In the genomic region with DNA sequence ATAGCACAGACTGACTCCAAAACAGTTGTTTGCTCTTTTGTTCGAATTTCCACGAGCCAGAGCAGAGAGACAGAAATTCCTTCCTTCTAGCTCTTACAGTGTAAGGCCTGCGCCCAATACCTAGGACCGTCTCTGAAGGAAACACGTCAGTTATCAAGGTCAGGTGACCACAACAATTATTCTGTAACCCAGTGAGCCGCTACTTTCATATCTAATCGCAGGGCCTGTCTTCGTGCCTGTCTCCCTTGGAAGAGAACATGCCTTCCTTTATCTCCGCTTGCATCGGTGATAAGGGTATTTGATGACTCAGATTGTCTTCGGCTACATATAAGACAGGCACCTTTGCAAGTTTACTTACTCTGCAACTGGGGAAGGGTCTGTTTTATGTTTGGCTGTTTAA, we compare ENCODE assay signal across 20 cellular contexts.
"Had no signal": no experiment of that assay in that cellular context is flagged by ENCODE, and none has a peak within 500 bp of the region (broad histone marks: within the 10 kb centered on the region; RNA-seq: fewer than 3 reads in every experiment).

No MANE protein-coding gene starts in this region.

- ATAC-seq: heart left ventricle; natural killer cell; pancreas; psoas muscle; right lobe of liver; stimulated activated memory B cell treated with anti-CD40 and anti-IgM and Interleukin-4, amounts not matched to agents 10 μg/mL and 1 μg/mL and 100 μg/mL, for 72 hours had no signal

- H3K27ac ChIP-seq: heart left ventricle, neural progenitor cell, pancreas, psoas muscle, right lobe of liver, transverse colon had no signal

- H3K27me3 ChIP-seq: neural progenitor cell, right lobe of liver, transverse colon had no signal

- H3K4me3 ChIP-seq: heart left ventricle, neural progenitor cell, pancreas, psoas muscle, right lobe of liver, transverse colon had no signal

- H3K36me3 ChIP-seq: heart left ventricle, neural progenitor cell, pancreas, right lobe of liver, transverse colon had no signal

- H3K36me3 Mint-ChIP-seq: mesothelial cell of epicardium; natural killer cell; neural progenitor cell; stimulated activated memory B cell treated with anti-CD40 and anti-IgM and Interleukin-4, amounts not matched to agents 10 μg/mL and 1 μg/mL and 100 μg/mL, for 72 hours had no signal

- H3K27ac Mint-ChIP-seq: mesothelial cell of epicardium; natural killer cell; neural progenitor cell; stimulated activated memory B cell treated with anti-CD40 and anti-IgM and Interleukin-4, amounts not matched to agents 10 μg/mL and 1 μg/mL and 100 μg/mL, for 72 hours; stimulated activated naive CD8-positive, alpha-beta T cell treated with anti-CD3 and anti-CD28 coated beads, Interleukin-15, Interleukin-2, amounts not matched to agents 100 ng/mL and 50 ng/mL, for 24 hours had no signal

- DNase-seq: cerebellar nuclear complex; dermis blood vessel endothelial cell; foreskin melanocyte; heart left ventricle; hypothalamus; kidney glomerular epithelial cell; natural killer cell; nucleus accumbens; pancreas; psoas muscle; retina; right lobe of liver; stimulated activated CD4-positive, alpha-beta T cell treated with anti-CD3 and anti-CD28 coated beads, Interleukin-15, amount 100 ng/mL, for 24 hours; stimulated activated CD4-positive, alpha-beta T cell treated with anti-CD3 and anti-CD28 coated beads, Interleukin-1b, Interleukin-23, amount 100 ng/mL, for 48 hours; stimulated activated CD4-positive, alpha-beta T cell treated with anti-CD3 and anti-CD28 coated beads, Interleukin-4, amount 100 ng/mL, for 24 hours; transverse colon had no signal

- H3K4me1 ChIP-seq: pancreas, psoas muscle, right lobe of liver, transverse colon had no signal

- H3K9me3 Mint-ChIP-seq: mesothelial cell of epicardium; natural killer cell; neural progenitor cell; stimulated activated naive CD8-positive, alpha-beta T cell treated with anti-CD3 and anti-CD28 coated beads, Interleukin-15, Interleukin-2, amounts not matched to agents 100 ng/mL and 50 ng/mL, for 24 hours had no signal

- H3K4me3 Mint-ChIP-seq: mesothelial cell of epicardium; natural killer cell; neural progenitor cell; stimulated activated memory B cell treated with anti-CD40 and anti-IgM and Interleukin-4, amounts not matched to agents 10 μg/mL and 1 μg/mL and 100 μg/mL, for 72 hours; stimulated activated naive CD8-positive, alpha-beta T cell treated with anti-CD3 and anti-CD28 coated beads, Interleukin-15, Interleukin-2, amounts not matched to agents 100 ng/mL and 50 ng/mL, for 24 hours had no signal

- H3K9me3 ChIP-seq: heart left ventricle, pancreas, psoas muscle, right lobe of liver, transverse colon had no signal
